Comparison of ENCODE assay signal across 20 cellular contexts in genomic region chr13:93814658-93815057, GRCh38.
DNase-seq lines count a peak whose midpoint lies in the region; ATAC-seq, FAIRE-seq and TF ChIP-seq lines count a peak whose summit lies in the region.
"Had no signal": no experiment of that assay in that cellular context is flagged by ENCODE, and none has a peak within 500 bp of the region (broad histone marks: within the 10 kb centered on the region; RNA-seq: fewer than 3 reads in every experiment).

No MANE protein-coding gene starts in this region.

- no peak for TF ChIP-seq CTCF in SK-N-SH (IDR thresholded peaks at IDR 0.05)
- TF ChIP-seq CTCF in WTC11 (IDR thresholded peaks at IDR 0.05): no peak
- TF ChIP-seq CTCF in lower lobe of right lung (IDR thresholded peaks at IDR 0.05): no peak

- H3K36me3 ChIP-seq in SK-N-SH (replicated peaks in 1 of 2; ENCODE audit: control insufficient read depth in 1 of 2, insufficient read depth in 2 of 2, low read length in 1 of 2): no peaks in the 10 kb centered on the region
- H3K36me3 ChIP-seq in mesendoderm (ENCODE audit: control insufficient read depth, insufficient read depth, low read length): no peaks in the 10 kb centered on the region
- no peaks in the 10 kb centered on the region for H3K36me3 ChIP-seq in lower lobe of right lung

- H3K27me3 ChIP-seq in SK-N-SH (ENCODE audit: insufficient read depth): no peaks in the 10 kb centered on the region
- no peaks in the 10 kb centered on the region for H3K27me3 ChIP-seq in mesendoderm (ENCODE audit: insufficient read depth, low read length, poor library complexity)
- H3K27me3 ChIP-seq in lower lobe of right lung (ENCODE audit: low read depth): no peaks in the 10 kb centered on the region

- H3K27ac ChIP-seq in SK-N-SH (ENCODE audit: low read depth in 2 of 2, low read length in 1 of 2) (peak overlapping the region in 1 of 2 experiments; percentile 43; a peak in 1 of 4 replicates), mesendoderm (ENCODE audit: low read depth, low read length) (no peak overlapping the region), lower lobe of right lung (no peak overlapping the region)
- H3K27ac ChIP-seq: C4-2B, GM23248 had no signal

- no peak overlapping the region for H3K27ac Mint-ChIP-seq in WTC11
- H3K27ac Mint-ChIP-seq: CD4-positive, alpha-beta T cell had no signal

- H3K9me2 ChIP-seq in SK-N-SH: no peaks in the 10 kb centered on the region

- no peak overlapping the region for H2AK5ac ChIP-seq in mesendoderm (ENCODE audit: low read length)

- H3K79me2 ChIP-seq in SK-N-SH (ENCODE audit: insufficient read depth) (no peaks in the 10 kb centered on the region), mesendoderm (ENCODE audit: control insufficient read depth, insufficient read depth, low read length) (no peaks in the 10 kb centered on the region)

- no peak overlapping the region for H2BK15ac ChIP-seq in mesendoderm (replicated peaks; ENCODE audit: low read depth)

- no peak overlapping the region for H3K23ac ChIP-seq in mesendoderm (ENCODE audit: low read length)

- H3K4me1 ChIP-seq in SK-N-SH (ENCODE audit: control insufficient read depth in 1 of 2, insufficient read depth in 2 of 2, low read depth in 1 of 2, low read length in 1 of 2) (peaks cover 0 to 2% of the 10 kb centered on the region in 2 experiments; a peak in 2 of 4 replicates), mesendoderm (ENCODE audit: control insufficient read depth, low read depth, low read length) (peaks cover 2% of the 10 kb centered on the region), lower lobe of right lung (no peaks in the 10 kb centered on the region)

- no peak overlapping the region for H3K4me3 Mint-ChIP-seq in WTC11
- H3K4me3 Mint-ChIP-seq: CD4-positive, alpha-beta T cell; H9 had no signal

- no peak overlapping the region for H2BK120ac ChIP-seq in mesendoderm (ENCODE audit: low read depth, low read length)

- no peaks in the 10 kb centered on the region for H3K9me3 Mint-ChIP-seq in WTC11
- H3K9me3 Mint-ChIP-seq: CD4-positive, alpha-beta T cell; H9 had no signal

- H3K4me2 ChIP-seq in SK-N-SH (no peak overlapping the region), mesendoderm (ENCODE audit: low read length) (no peak overlapping the region)

- H3F3A ChIP-seq in SK-N-SH (replicated peaks; ENCODE audit: insufficient read depth): no peaks in the 10 kb centered on the region

- POLR2A ChIA-PET in SK-N-SH (lab: Yijun Ruan, JAX): no interaction called here
- POLR2A ChIA-PET in WTC11 (lab: Charles Lee): no interaction called here

- TF ChIP-seq POLR2A in H54 (IDR thresholded peaks at IDR 0.05; ENCODE audit: low read depth, low read length): no peak

- no peak overlapping the region for H3K56ac ChIP-seq in mesendoderm (ENCODE audit: low read length)

- H3K9me3 ChIP-seq in SK-N-SH: no peaks in the 10 kb centered on the region
- no peaks in the 10 kb centered on the region for H3K9me3 ChIP-seq in lower lobe of right lung

- no peak overlapping the region for H2AFZ ChIP-seq in SK-N-SH (ENCODE audit: low read depth)
- H2AFZ ChIP-seq: GM23248 had no signal

- H3K27me3 Mint-ChIP-seq in WTC11 (ENCODE audit: low read depth): no peaks in the 10 kb centered on the region; the same call in 1 of the 2 replicates

- intact Hi-C loops in lower lobe of right lung (cut with DNase I): no loop called here

- no peaks in the 10 kb centered on the region for H3K36me3 Mint-ChIP-seq in WTC11

- H4K20me1 ChIP-seq in SK-N-SH (ENCODE audit: insufficient read depth): no peaks in the 10 kb centered on the region

- DNase-seq in SK-N-SH: peak; percentile 5
- no peak for DNase-seq in H54 (ENCODE audit: insufficient read length, low spot score)
- DNase-seq in WTC11 (ENCODE audit: low spot score): no peak
- peak; percentile 42 for DNase-seq in mesendoderm
- no peak for DNase-seq in T-helper 1 cell
- no peak for DNase-seq in lower lobe of right lung
- DNase-seq: ACHN; CD4-positive, alpha-beta T cell; DMS153; DMS79 treated with DMSO at 0.1 percent for 48 hours; GM23248; H9; IMR-90 had no signal

- peaks cover 34% of the 10 kb centered on the region for H3K4me1 Mint-ChIP-seq in WTC11

- H3K4ac ChIP-seq in mesendoderm (ENCODE audit: low read depth, low read length): no peak overlapping the region

- H3K4me3 ChIP-seq in SK-N-SH (ENCODE audit: low read depth in 2 of 2, low read length in 1 of 2) (no peak overlapping the region), mesendoderm (ENCODE audit: low read length) (no peak overlapping the region), lower lobe of right lung (no peak overlapping the region)
- H3K4me3 ChIP-seq: GM12878, GM23248, K562 had no signal

- TF ChIP-seq RAD21 in SK-N-SH (IDR thresholded peaks at IDR 0.05; ENCODE audit: low read length): no peak

- no peak for TF ChIP-seq EP300 in SK-N-SH (IDR thresholded peaks at IDR 0.05; ENCODE audit: borderline replicate concordance in 1 of 2, low read depth in 1 of 2, low read length in 1 of 2)

- FAIRE-seq in H54 (lab: Jason Lieb, UNC): peak; percentile 55
- FAIRE-seq: GM12878, GM19239, HTR-8/SVneo, K562 had no signal

- H3K79me1 ChIP-seq in mesendoderm (ENCODE audit: low read length): no peaks in the 10 kb centered on the region

- H3K18ac ChIP-seq in mesendoderm (ENCODE audit: low read length): no peak overlapping the region

- H4K5ac ChIP-seq in mesendoderm (ENCODE audit: low read length): no peak overlapping the region

- ATAC-seq in SK-N-SH treated with all-trans-retinoic acid at 6 μM for 48 hours (no peak), WTC11 (0 out of 2 replicates have a peak, but pooled peaks have one; percentile 43), GM21786 (IDR thresholded peaks at IDR 0.05; ENCODE audit: unreplicated experiment) (no peak), lower lobe of right lung (no peak)
- ATAC-seq: GM12878, K562 had no signal

- CTCF ChIA-PET in SK-N-SH (lab: Yijun Ruan, JAX) (no interaction called here), WTC11 (lab: Charles Lee) (no interaction called here)

- 88% methylated on average over 3 of the region's 3 CpGs for WGBS in SK-N-SH (ENCODE audit: low lambda C conversion rate)
- WGBS in mesendoderm (ENCODE audit: extremely low coverage, insufficient coverage, low lambda C conversion rate): no CpG with 5 or more reads among the region's 3 CpGs

- no peak overlapping the region for H2BK5ac ChIP-seq in mesendoderm (ENCODE audit: low read length)

- no peak overlapping the region for H4K8ac ChIP-seq in mesendoderm (ENCODE audit: low read depth, low read length)

- H3K9ac ChIP-seq in SK-N-SH (no peak overlapping the region), mesendoderm (ENCODE audit: low read length) (no peak overlapping the region)
- H3K9ac ChIP-seq: GM23248 had no signal

TF ChIP-seq in SK-N-SH, 30 proteins besides CTCF, POLR2A, EP300 and RAD21:
- TF ChIP-seq EZH2phosphoT487 (IDR thresholded peaks at IDR 0.05; ENCODE audit: borderline replicate concordance, low read depth) (no peak), GATA2 (CRISPR knock-in tag; IDR thresholded peaks at IDR 0.05) (peak; percentile 64)

TF ChIP-seq in SK-N-SH treated with all-trans-retinoic acid at 6 μM for 48 hours, 23 proteins besides CTCF, POLR2A, EP300 and RAD21 (continues in another document):
- no peak for TF ChIP-seq OSR1 (CRISPR knock-in tag; IDR thresholded peaks at IDR 0.05)
- TF ChIP-seq, protein P1, sequence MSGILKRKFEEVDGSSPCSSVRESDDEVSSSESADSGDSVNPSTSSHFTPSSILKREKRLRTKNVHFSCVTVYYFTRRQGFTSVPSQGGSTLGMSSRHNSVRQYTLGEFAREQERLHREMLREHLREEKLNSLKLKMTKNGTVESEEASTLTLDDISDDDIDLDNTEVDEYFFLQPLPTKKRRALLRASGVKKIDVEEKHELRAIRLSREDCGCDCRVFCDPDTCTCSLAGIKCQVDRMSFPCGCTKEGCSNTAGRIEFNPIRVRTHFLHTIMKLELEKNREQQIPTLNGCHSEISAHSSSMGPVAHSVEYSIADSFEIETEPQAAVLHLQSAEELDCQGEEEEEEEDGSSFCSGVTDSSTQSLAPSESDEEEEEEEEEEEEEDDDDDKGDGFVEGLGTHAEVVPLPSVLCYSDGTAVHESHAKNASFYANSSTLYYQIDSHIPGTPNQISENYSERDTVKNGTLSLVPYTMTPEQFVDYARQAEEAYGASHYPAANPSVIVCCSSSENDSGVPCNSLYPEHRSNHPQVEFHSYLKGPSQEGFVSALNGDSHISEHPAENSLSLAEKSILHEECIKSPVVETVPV (CRISPR knock-in tag; IDR thresholded peaks at IDR 0.05): no peak
- no peak for TF ChIP-seq TOX (CRISPR knock-in tag; IDR thresholded peaks at IDR 0.05; ENCODE audit: borderline replicate concordance)
- no peak for TF ChIP-seq ISL1 (CRISPR knock-in tag; IDR thresholded peaks at IDR 0.05)
- no peak for TF ChIP-seq ZNF565 (CRISPR knock-in tag; conservative IDR thresholded peaks at IDR 0.05; ENCODE audit: low read depth)
- TF ChIP-seq TCF4 (CRISPR knock-in tag; IDR thresholded peaks at IDR 0.05; ENCODE audit: borderline replicate concordance): no peak
- no peak for TF ChIP-seq BACH2 (CRISPR knock-in tag; IDR thresholded peaks at IDR 0.05; ENCODE audit: borderline replicate concordance)

TF ChIP-seq in WTC11, 78 proteins besides CTCF, POLR2A, EP300 and RAD21 (continues in another document):
- TF ChIP-seq, protein P2, sequence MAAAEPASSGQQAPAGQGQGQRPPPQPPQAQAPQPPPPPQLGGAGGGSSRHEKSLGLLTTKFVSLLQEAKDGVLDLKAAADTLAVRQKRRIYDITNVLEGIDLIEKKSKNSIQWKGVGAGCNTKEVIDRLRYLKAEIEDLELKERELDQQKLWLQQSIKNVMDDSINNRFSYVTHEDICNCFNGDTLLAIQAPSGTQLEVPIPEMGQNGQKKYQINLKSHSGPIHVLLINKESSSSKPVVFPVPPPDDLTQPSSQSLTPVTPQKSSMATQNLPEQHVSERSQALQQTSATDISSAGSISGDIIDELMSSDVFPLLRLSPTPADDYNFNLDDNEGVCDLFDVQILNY (CRISPR knock-in tag; IDR thresholded peaks at IDR 0.05): no peak
- TF ChIP-seq SMAD3 (CRISPR knock-in tag; IDR thresholded peaks at IDR 0.05; ENCODE audit: borderline replicate concordance): no peak
- TF ChIP-seq ZNF423 (CRISPR knock-in tag; IDR thresholded peaks at IDR 0.05): no peak
- TF ChIP-seq, protein P3, sequence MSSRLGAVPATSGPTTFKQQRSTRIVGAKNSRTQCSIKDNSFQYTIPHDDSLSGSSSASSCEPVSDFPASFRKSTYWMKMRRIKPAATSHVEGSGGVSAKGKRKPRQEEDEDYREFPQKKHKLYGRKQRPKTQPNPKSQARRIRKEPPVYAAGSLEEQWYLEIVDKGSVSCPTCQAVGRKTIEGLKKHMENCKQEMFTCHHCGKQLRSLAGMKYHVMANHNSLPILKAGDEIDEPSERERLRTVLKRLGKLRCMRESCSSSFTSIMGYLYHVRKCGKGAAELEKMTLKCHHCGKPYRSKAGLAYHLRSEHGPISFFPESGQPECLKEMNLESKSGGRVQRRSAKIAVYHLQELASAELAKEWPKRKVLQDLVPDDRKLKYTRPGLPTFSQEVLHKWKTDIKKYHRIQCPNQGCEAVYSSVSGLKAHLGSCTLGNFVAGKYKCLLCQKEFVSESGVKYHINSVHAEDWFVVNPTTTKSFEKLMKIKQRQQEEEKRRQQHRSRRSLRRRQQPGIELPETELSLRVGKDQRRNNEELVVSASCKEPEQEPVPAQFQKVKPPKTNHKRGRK (CRISPR knock-in tag; IDR thresholded peaks at IDR 0.05; ENCODE audit: borderline replicate concordance): no peak
- no peak for TF ChIP-seq FOXJ3 (CRISPR knock-in tag; IDR thresholded peaks at IDR 0.05; ENCODE audit: borderline replicate concordance)
- TF ChIP-seq PRRX2 (CRISPR knock-in tag; IDR thresholded peaks at IDR 0.05): no peak

Comparison
In these comparisons a context has a peak if more than half of its experiments do, and no peak if none do; other contexts are left out.
1. DNase-seq: peak in SK-N-SH (single experiment) and mesendoderm (single experiment); none in H54 (single experiment), WTC11 (single experiment), T-helper 1 cell (0 of 5) and lower lobe of right lung (single experiment).